ENCODE assay signal across 22 cellular contexts in genomic region chr3:138578961-138579574, GRCh38. TPM values are rescaled to one million over a fixed set of nuclear protein-coding genes. Genes with fewer than 3 reads are reported as not detected.
A peak's percentile ranks its signal among the peaks of the same experiment; 100 is the strongest.
DNase-seq lines count a peak whose midpoint lies in the region; ATAC-seq and TF ChIP-seq lines count a peak whose summit lies in the region.
"Had no signal": no experiment of that assay in that cellular context is flagged by ENCODE, and none has a peak within 500 bp of the region (broad histone marks: within the 10 kb centered on the region; RNA-seq: fewer than 3 reads in every experiment).

No MANE protein-coding gene starts in this region.

- H3K27me3 ChIP-seq in BLaER1 treated with 17β-estradiol and CSF1 and Interleukin-3, amounts not matched to agents 10 nM and 100 nM, result peaks cover 0 to 19% (median 0%) of the 10 kb centered on the region in 11 experiments; a peak in 4 of 22 replicates
- H3K27me3 ChIP-seq in left lung, result no peaks in the 10 kb centered on the region
- no peaks in the 10 kb centered on the region for H3K27me3 ChIP-seq in breast epithelium
- H3K27me3 ChIP-seq in H7 (ENCODE audit: control insufficient read depth, insufficient read depth, low read length), result no peaks in the 10 kb centered on the region
- H3K27me3 ChIP-seq: ascending aorta had no signal

- TF ChIP-seq CTCF in HEK293 (tag by site-specific recombination; IDR thresholded peaks at IDR 0.05) (no peak), left lung (IDR thresholded peaks at IDR 0.05) (no peak), breast epithelium (IDR thresholded peaks at IDR 0.05) (no peak)

- peaks cover 4% of the 10 kb centered on the region for H3K36me3 Mint-ChIP-seq in T-helper 17 cell (ENCODE audit: low read depth)

- peaks cover 13% of the 10 kb centered on the region for H3K4me1 Mint-ChIP-seq in T-helper 17 cell

- CTCF ChIA-PET in HEK293 (lab: Yijun Ruan, JAX), result interaction anchor here (0.6 to 1.6 kb wide), 3 partner anchors 15 to 750 kb away, joined by 3 to 4 read pairs (median 3); partner anchors contain the start of gene CEP70

- H3K4me3 Mint-ChIP-seq in T-helper 17 cell, result peak overlapping the region; percentile 13
- H3K4me3 Mint-ChIP-seq: type B pancreatic cell had no signal

- DNase-seq in T-helper 17 cell (no peak), left lung (peak in 1 of 2 donors; percentile 55), GM19240 (ENCODE audit: insufficient read length, low spot score) (no peak), breast epithelium (ENCODE audit: low spot score in 2 of 2) (no peak), H7 (no peak)
- DNase-seq: activated CD4-positive, alpha-beta T cell treated with anti-CD3 and anti-CD28 coated beads for 48 hours; activated CD8-positive, alpha-beta memory T cell treated with anti-CD3 and anti-CD28 coated beads, Interleukin-2, amount 50 U/mL, for 4 hours; activated gamma-delta T cell; CD4-positive, alpha-beta memory T cell; DMS53; GM23248; hypothalamus; kidney glomerular epithelial cell; NCI-H2081; PC-9 had no signal

- peaks cover 10 to 29% (median 15%) of the 10 kb centered on the region in 11 experiments for H3K9me3 ChIP-seq in BLaER1 treated with 17β-estradiol and CSF1 and Interleukin-3, amounts not matched to agents 10 nM and 100 nM (replicated peaks in 1 of 11)
- H3K9me3 ChIP-seq in HEK293 (ENCODE audit: control insufficient read depth, insufficient read depth, low read depth, low read length), result no peaks in the 10 kb centered on the region
- no peaks in the 10 kb centered on the region for H3K9me3 ChIP-seq in T-helper 17 cell (ENCODE audit: control insufficient read depth, low read length, poor library complexity, severe bottlenecking)
- H3K9me3 ChIP-seq in left lung, result peaks cover 0 to 1% of the 10 kb centered on the region in 2 donors
- H3K9me3 ChIP-seq in breast epithelium, result peaks cover 0 to 5% of the 10 kb centered on the region in 2 donors

- H3K9ac ChIP-seq in BLaER1 treated with 17β-estradiol and CSF1 and Interleukin-3, amounts not matched to agents 10 nM and 100 nM, result no peak overlapping the region
- H3K9ac ChIP-seq: GM23248 had no signal

- H3K4me1 ChIP-seq in BLaER1 treated with 17β-estradiol and CSF1 and Interleukin-3, amounts not matched to agents 10 nM and 100 nM, result peaks cover 4 to 37% (median 30%) of the 10 kb centered on the region in 10 experiments; a peak in 19 of 20 replicates
- no peaks in the 10 kb centered on the region for H3K4me1 ChIP-seq in HEK293 (ENCODE audit: control insufficient read depth, insufficient read depth, low read length)
- H3K4me1 ChIP-seq in left lung, result peaks cover 0 to 7% of the 10 kb centered on the region in 2 donors
- H3K4me1 ChIP-seq in breast epithelium, result no peaks in the 10 kb centered on the region
- H3K4me1 ChIP-seq: ascending aorta had no signal

- H3K36me3 ChIP-seq in BLaER1 treated with 17β-estradiol and CSF1 and Interleukin-3, amounts not matched to agents 10 nM and 100 nM, result peaks cover 2 to 24% (median 8%) of the 10 kb centered on the region in 11 experiments; a peak in 19 of 22 replicates
- H3K36me3 ChIP-seq in HEK293 (ENCODE audit: control insufficient read depth in 2 of 2, insufficient read depth in 1 of 2, low read length in 2 of 2) (no peaks in the 10 kb centered on the region), left lung (peaks cover 0 to 2% of the 10 kb centered on the region in 2 donors), breast epithelium (no peaks in the 10 kb centered on the region), H7 (replicated peaks; ENCODE audit: control insufficient read depth, insufficient read depth, low read length) (no peaks in the 10 kb centered on the region; the same call in 1 of the 2 replicates)

- no peak for TF ChIP-seq POLR2A in breast epithelium (IDR thresholded peaks at IDR 0.05)

- POLR2A ChIA-PET in HEK293 (lab: Yijun Ruan, JAX), result no interaction called here

- H4K20me1 ChIP-seq in BLaER1 treated with 17β-estradiol and CSF1 and Interleukin-3, amounts not matched to agents 10 nM and 100 nM, result peaks cover 0 to 17% (median 0%) of the 10 kb centered on the region in 11 experiments; a peak in 3 of 22 replicates

- intact Hi-C loops in left lung (cut with DNase I) (no loop called here), breast epithelium (cut with DNase I; ENCODE audit: low total_unique reads) (no loop called here)

- peak overlapping the region in 9 of 11 experiments; percentile 3 to 84 (median 67); a peak in 16 of 22 replicates for H3K4me2 ChIP-seq in BLaER1 treated with 17β-estradiol and CSF1 and Interleukin-3, amounts not matched to agents 10 nM and 100 nM
- H3K4me2 ChIP-seq: PC-9 had no signal

- no peak for ATAC-seq in T-helper 17 cell
- peak; percentile 94 for ATAC-seq in left lung
- no peak for ATAC-seq in HG02938 (IDR thresholded peaks at IDR 0.05; ENCODE audit: unreplicated experiment)
- ATAC-seq: right cardiac atrium had no signal

- no peaks in the 10 kb centered on the region for H3K27me3 Mint-ChIP-seq in T-helper 17 cell
- H3K27me3 Mint-ChIP-seq: CD4-positive, alpha-beta memory T cell; stimulated activated naive CD8-positive, alpha-beta T cell treated with anti-CD3 and anti-CD28 coated beads, Interleukin-15, Interleukin-2, amounts not matched to agents 100 ng/mL and 50 ng/mL, for 24 hours; type B pancreatic cell had no signal

- peak overlapping the region in 4 of 11 experiments; percentile 3 to 23 (median 8); a peak in 3 of 22 replicates for H3K27ac ChIP-seq in BLaER1 treated with 17β-estradiol and CSF1 and Interleukin-3, amounts not matched to agents 10 nM and 100 nM
- H3K27ac ChIP-seq in HEK293 (ENCODE audit: extremely low read depth, low read depth, low read length) (no peak overlapping the region), left lung (no peak overlapping the region), breast epithelium (no peak overlapping the region)
- H3K27ac ChIP-seq: ascending aorta, GM23248, PC-9 had no signal

- H3K27ac Mint-ChIP-seq in T-helper 17 cell, result no peak overlapping the region
- H3K27ac Mint-ChIP-seq: type B pancreatic cell had no signal

- H3K4me3 ChIP-seq in BLaER1 treated with 17β-estradiol and CSF1 and Interleukin-3, amounts not matched to agents 10 nM and 100 nM, result no peak overlapping the region
- H3K4me3 ChIP-seq in HEK293 (ENCODE audit: low read depth, low read length), result no peak overlapping the region
- H3K4me3 ChIP-seq in left lung, result no peak overlapping the region
- H3K4me3 ChIP-seq in breast epithelium, result no peak overlapping the region
- H3K4me3 ChIP-seq in H7 (ENCODE audit: insufficient read depth, low read depth, low read length), result no peak overlapping the region
- H3K4me3 ChIP-seq: ascending aorta, GM23248, PC-9 had no signal

TF ChIP-seq in HEK293, 187 proteins besides CTCF, POLR2A, EP300 and RAD21:
- TF ChIP-seq TRIM28 (IDR thresholded peaks at IDR 0.05; ENCODE audit: borderline replicate concordance, low read length), result no peak
- TF ChIP-seq ZBTB17 (tag by site-specific recombination; IDR thresholded peaks at IDR 0.05), result 0 out of 2 replicates have a peak, but pooled peaks have one; percentile 17

RNA-seq across cellular contexts. Expression of gene CEP70, which starts 15.0 kb away (rescaled TPM):
- total RNA-seq in T-helper 17 cell (10 to 100 TPM; 10.7 to 16.6 TPM), left lung (10 to 100 TPM; 31.2 to 65.4 TPM), breast epithelium (10 to 100 TPM; 19.5 to 84.0 (median 58.3) TPM)
- total RNA-seq in H7 (2014; rRNA removed; shearing (Covaris generic)), result 19.6 and 37.8 TPM in 2 replicates

RNA-seq across cellular contexts. Expression of gene FAIM, which starts 29.5 kb away (rescaled TPM):
- total RNA-seq in T-helper 17 cell (1 to 10 TPM; 2.1 to 2.2 TPM), left lung (10 to 100 TPM; 11.6 to 16.0 TPM), breast epithelium (10 to 100 TPM; 10.8 to 31.6 (median 14.9) TPM)
- total RNA-seq in H7 (2014; rRNA removed; shearing (Covaris generic)), result 6.2 and 7.7 TPM in 2 replicates
